22 cellular contexts compared by ENCODE assay signal in the genomic region with DNA sequence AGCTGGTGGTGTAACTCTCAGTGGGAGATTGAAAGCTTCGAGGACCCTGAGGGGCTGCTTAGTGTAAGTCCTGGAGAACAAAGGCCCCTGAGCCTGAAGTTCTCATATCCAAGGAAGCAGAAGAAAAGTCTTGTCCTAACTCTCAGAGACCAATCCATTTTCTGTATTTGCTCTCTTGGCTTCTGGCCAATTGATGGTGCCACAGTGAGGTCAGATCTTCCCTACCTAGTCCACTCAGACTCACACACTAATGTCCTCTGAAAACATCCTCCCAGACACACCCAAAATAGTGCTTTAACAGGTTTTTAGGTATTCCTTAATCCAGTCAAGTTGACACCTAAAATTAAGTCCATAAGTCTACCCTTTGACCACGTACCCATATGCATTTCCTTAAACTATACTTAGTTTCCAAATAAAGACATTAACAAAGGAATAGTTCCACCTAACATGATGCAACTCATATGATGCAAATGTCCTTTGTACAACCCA. TPM values are rescaled to one million over a fixed set of nuclear protein-coding genes. Genes with fewer than 3 reads are reported as not detected.
DNase-seq lines count a peak whose midpoint lies in the region; ATAC-seq, FAIRE-seq and TF ChIP-seq lines count a peak whose summit lies in the region.
"Had no signal": no experiment of that assay in that cellular context is flagged by ENCODE, and none has a peak within 500 bp of the region (broad histone marks: within the 10 kb centered on the region; RNA-seq: fewer than 3 reads in every experiment).

No MANE protein-coding gene starts in this region.

- H3K27ac ChIP-seq in hepatocyte, result no peak overlapping the region
- H3K27ac ChIP-seq: BLaER1 treated with 17β-estradiol and CSF1 and Interleukin-3, amounts not matched to agents 10 nM and 100 nM; left lung; SJSA1; uterus had no signal

- peak overlapping the region; percentile 35 for H3K27ac Mint-ChIP-seq in activated B cell treated with CpG ODN at 0.5 μM for 24 hours
- H3K27ac Mint-ChIP-seq: activated CD8-positive, alpha-beta memory T cell treated with anti-CD3 and anti-CD28 coated beads, Interleukin-2, amount 10 ng/mL, durations not matched to agents 7 days and 5 days had no signal

- peaks cover 94% of the 10 kb centered on the region for H4K20me1 ChIP-seq in hepatocyte (ENCODE audit: insufficient read depth, poor library complexity, severe bottlenecking)

- no peaks in the 10 kb centered on the region for H3K9me3 ChIP-seq in hepatocyte (ENCODE audit: low read depth)
- H3K9me3 ChIP-seq: BLaER1 treated with 17β-estradiol and CSF1 and Interleukin-3, amounts not matched to agents 10 nM and 100 nM; left lung; SJSA1; uterus had no signal

- H3K4me2 ChIP-seq in hepatocyte, result no peak overlapping the region
- H3K4me2 ChIP-seq: BLaER1 treated with 17β-estradiol and CSF1 and Interleukin-3, amounts not matched to agents 10 nM and 100 nM had no signal

- WGBS in hepatocyte (ENCODE audit: low lambda C conversion rate, missing lambda C conversion rate), result 96% methylated on average over 2 of the region's 2 CpGs

- intact Hi-C loops in activated B cell treated with CpG ODN at 0.5 μM for 24 hours (cut with micrococcal nuclease), result no loop called here

- ATAC-seq in activated B cell treated with CpG ODN at 0.5 μM for 24 hours (ENCODE audit: low read depth) (no peak), HG03108 (IDR thresholded peaks at IDR 0.05; ENCODE audit: unreplicated experiment) (no peak)
- ATAC-seq: activated CD8-positive, alpha-beta memory T cell treated with anti-CD3 and anti-CD28 coated beads, Interleukin-2, amount 10 ng/mL, durations not matched to agents 7 days and 5 days; left lung had no signal

- no peaks in the 10 kb centered on the region for H3K27me3 Mint-ChIP-seq in activated B cell treated with CpG ODN at 0.5 μM for 24 hours
- H3K27me3 Mint-ChIP-seq: activated CD8-positive, alpha-beta memory T cell treated with anti-CD3 and anti-CD28 coated beads, Interleukin-2, amount 10 ng/mL, durations not matched to agents 7 days and 5 days had no signal

- no peak for TF ChIP-seq POLR2A in GM12891 (IDR thresholded peaks at IDR 0.05; ENCODE audit: low read depth, low read length)

- DNase-seq in NCI-H146 (lab: John Stamatoyannopoulos, UW), result peak; percentile 13
- no peak for DNase-seq in NCI-H146 treated with DMSO at 0.1 percent for 48 hours (lab: John Stamatoyannopoulos, UW; ENCODE audit: unreplicated experiment)
- no peak for DNase-seq in GM12891 (ENCODE audit: insufficient read length, low spot score)
- no peak for DNase-seq in activated B cell treated with CpG ODN at 0.5 μM for 24 hours
- peak; percentile 5 for DNase-seq in hepatocyte (ENCODE audit: low spot score)
- DNase-seq in ACHN, result no peak
- no peak for DNase-seq in NCI-H128 (lab: John Stamatoyannopoulos, UW; ENCODE audit: unreplicated experiment)
- DNase-seq: activated CD8-positive, alpha-beta memory T cell treated with anti-CD3 and anti-CD28 coated beads, Interleukin-2, amount 10 ng/mL, durations not matched to agents 7 days and 5 days; cerebellar nuclear complex; effector CD8-positive, alpha-beta T cell; glutamatergic neuron; HCEC 1CT; left lung; NCI-H187 treated with DMSO at 0.1 percent for 48 hours; NCI-H526 treated with DMSO at 0.1 percent for 48 hours; OCI-M1; T-helper 2 cell; uterus had no signal

- CTCF ChIA-PET in activated B cell treated with CpG ODN at 0.5 μM for 24 hours (lab: Charles Lee), result no interaction called here

- POLR2A ChIA-PET in activated B cell treated with CpG ODN at 0.5 μM for 24 hours (lab: Charles Lee), result no interaction called here

- no peak overlapping the region for H3K4me3 ChIP-seq in hepatocyte
- H3K4me3 ChIP-seq: BLaER1 treated with 17β-estradiol and CSF1 and Interleukin-3, amounts not matched to agents 10 nM and 100 nM; left lung; SJSA1; uterus had no signal

- H3K9me2 ChIP-seq in hepatocyte (replicated peaks; ENCODE audit: insufficient read depth), result no peaks in the 10 kb centered on the region

- in situ Hi-C loops in ACHN (cut with HindIII; ENCODE audit: low pct_ligation_motif_present, low pct_unique_long_range_greater_than_20kb, low sequenced_read_pairs), result no loop called here

- peaks cover 100% of the 10 kb centered on the region for H3K79me2 ChIP-seq in hepatocyte

- no peaks in the 10 kb centered on the region for H3K9me3 Mint-ChIP-seq in activated B cell treated with CpG ODN at 0.5 μM for 24 hours

- no peak overlapping the region for H3K4me3 Mint-ChIP-seq in activated B cell treated with CpG ODN at 0.5 μM for 24 hours
- H3K4me3 Mint-ChIP-seq: activated CD8-positive, alpha-beta memory T cell treated with anti-CD3 and anti-CD28 coated beads, Interleukin-2, amount 10 ng/mL, durations not matched to agents 7 days and 5 days had no signal

- no peaks in the 10 kb centered on the region for H3K27me3 ChIP-seq in hepatocyte
- H3K27me3 ChIP-seq: BLaER1 treated with 17β-estradiol and CSF1 and Interleukin-3, amounts not matched to agents 10 nM and 100 nM; left lung; SJSA1; uterus had no signal

- H3K36me3 Mint-ChIP-seq in activated B cell treated with CpG ODN at 0.5 μM for 24 hours (ENCODE audit: low read depth), result peaks cover 34% of the 10 kb centered on the region

- no peaks in the 10 kb centered on the region for H3K4me1 ChIP-seq in hepatocyte (ENCODE audit: insufficient read depth)
- H3K4me1 ChIP-seq: left lung, SJSA1 had no signal

- H3K4me1 Mint-ChIP-seq in activated B cell treated with CpG ODN at 0.5 μM for 24 hours, result peaks cover 56% of the 10 kb centered on the region

- H3K36me3 ChIP-seq in hepatocyte (replicated peaks; ENCODE audit: insufficient read depth, low read depth), result no peaks in the 10 kb centered on the region
- H3K36me3 ChIP-seq: uterus had no signal

- no peak overlapping the region for H2AFZ ChIP-seq in hepatocyte

- FAIRE-seq in GM12891 (lab: Jason Lieb, UNC), result peak; percentile 26
- FAIRE-seq: astrocyte had no signal

- no peak for TF ChIP-seq CTCF in activated B cell treated with CpG ODN at 0.5 μM for 24 hours (IDR thresholded peaks at IDR 0.05)
- TF ChIP-seq CTCF in hepatocyte (IDR thresholded peaks at IDR 0.05; ENCODE audit: poor library complexity), result no peak

TF ChIP-seq in GM12891, 5 proteins besides CTCF, POLR2A, EP300 and RAD21:
- TF ChIP-seq SPI1 (IDR thresholded peaks at IDR 0.05; ENCODE audit: low read depth, low read length) (no peak), POU2F2 (IDR thresholded peaks at IDR 0.05; ENCODE audit: low read depth, low read length) (no peak), PAX5 (IDR thresholded peaks at IDR 0.05; ENCODE audit: insufficient read depth, low read length, severe bottlenecking) (no peak), POLR2AphosphoS5 (IDR thresholded peaks at IDR 0.05; ENCODE audit: low read depth, low read length) (no peak), TAF1 (IDR thresholded peaks at IDR 0.05; ENCODE audit: low read depth, low read length) (no peak)

RNA-seq across cellular contexts. Expression of a gene that starts 29.4 kb away (rescaled TPM):
- polyA plus RNA-seq in GM12891 (2012; ENCODE audit: low read depth, missing spikeins), result 17.1 TPM
- total RNA-seq in activated B cell treated with CpG ODN at 0.5 μM for 24 hours, result 54.8 and 66.6 TPM in 2 replicates
- total RNA-seq in hepatocyte, result 31.1 and 38.3 TPM in 2 replicates
- 20.9 and 31.4 TPM in 2 replicates for polyA plus RNA-seq in hepatocyte

Comparison
In these comparisons a context has a peak if more than half of its experiments do, and no peak if none do; other contexts are left out.
1. DNase-seq: peak in NCI-H146 (single experiment) and hepatocyte (single experiment); none in NCI-H146 treated with DMSO at 0.1 percent for 48 hours (single experiment), GM12891 (single experiment), activated B cell treated with CpG ODN at 0.5 μM for 24 hours (single experiment), ACHN (single experiment) and NCI-H128 (single experiment).